ENCODE assay signal across 15 cellular contexts in genomic region chr2:28451793-28452533, GRCh38. TPM values are rescaled to one million over a fixed set of nuclear protein-coding genes. Genes with fewer than 3 reads are reported as not detected.
DNase-seq lines count a peak whose midpoint lies in the region; ATAC-seq, FAIRE-seq and TF ChIP-seq lines count a peak whose summit lies in the region.
"Had no signal": no experiment of that assay in that cellular context is flagged by ENCODE, and none has a peak within 500 bp of the region (broad histone marks: within the 10 kb centered on the region; RNA-seq: fewer than 3 reads in every experiment).

No MANE protein-coding gene starts in this region.

- H3K9me3 Mint-ChIP-seq in activated T-cell treated with anti-CD3 and anti-CD28 coated beads, Interleukin-2, amount 50 U/mL, for 24 hours: no peaks in the 10 kb centered on the region
- H3K9me3 Mint-ChIP-seq in GM23338: no peaks in the 10 kb centered on the region
- H3K9me3 Mint-ChIP-seq in activated naive CD8-positive, alpha-beta T cell treated with anti-CD3 and anti-CD28 coated beads, Interleukin-2, amount 50 U/mL, for 24 hours: no peaks in the 10 kb centered on the region
- H3K9me3 Mint-ChIP-seq in T-cell: no peaks in the 10 kb centered on the region
- H3K9me3 Mint-ChIP-seq: type B pancreatic cell had no signal

- H2BK5ac ChIP-seq in neuronal stem cell (ENCODE audit: low read length): no peak overlapping the region

- peaks cover 56% of the 10 kb centered on the region for H3K4me1 Mint-ChIP-seq in activated T-cell treated with anti-CD3 and anti-CD28 coated beads, Interleukin-2, amount 50 U/mL, for 24 hours (ENCODE audit: low read depth)
- H3K4me1 Mint-ChIP-seq in GM23338: peaks cover 5% of the 10 kb centered on the region; the same call in 2 of the 3 replicates
- H3K4me1 Mint-ChIP-seq in activated naive CD8-positive, alpha-beta T cell treated with anti-CD3 and anti-CD28 coated beads, Interleukin-2, amount 50 U/mL, for 24 hours: peaks cover 49% of the 10 kb centered on the region
- peaks cover 0 to 24% (median 17%) of the 10 kb centered on the region in 3 donors for H3K4me1 Mint-ChIP-seq in T-cell
- H3K4me1 Mint-ChIP-seq: B cell had no signal

- H3K4me2 ChIP-seq in GM23338 (no peak overlapping the region), neuronal stem cell (ENCODE audit: insufficient read depth, low read length, poor library complexity, severe bottlenecking) (no peak overlapping the region)

- no peaks in the 10 kb centered on the region for H3K27me3 Mint-ChIP-seq in activated T-cell treated with anti-CD3 and anti-CD28 coated beads, Interleukin-2, amount 50 U/mL, for 24 hours
- H3K27me3 Mint-ChIP-seq in GM23338 (ENCODE audit: insufficient read depth, low read depth, poor library complexity) (peaks cover 5% of the 10 kb centered on the region), T-cell (no peaks in the 10 kb centered on the region)
- no peaks in the 10 kb centered on the region for H3K27me3 Mint-ChIP-seq in activated naive CD8-positive, alpha-beta T cell treated with anti-CD3 and anti-CD28 coated beads, Interleukin-2, amount 50 U/mL, for 24 hours
- H3K27me3 Mint-ChIP-seq: naive thymus-derived CD8-positive, alpha-beta T cell; type B pancreatic cell had no signal

- H3K36me3 ChIP-seq in GM23338 (ENCODE audit: insufficient read depth) (no peaks in the 10 kb centered on the region), neuronal stem cell (replicated peaks in 1 of 2; ENCODE audit: control insufficient read depth in 2 of 2, insufficient read depth in 2 of 2, low read length in 2 of 2) (no peaks in the 10 kb centered on the region), small intestine (ENCODE audit: control insufficient read depth in 2 of 2, insufficient read depth in 2 of 2, low read length in 2 of 2) (no peaks in the 10 kb centered on the region)

- peak overlapping the region; percentile 51 for H3K18ac ChIP-seq in neuronal stem cell (ENCODE audit: low read length)

- H3K9ac ChIP-seq in neuronal stem cell (ENCODE audit: low read depth, low read length, poor library complexity): no peak overlapping the region

- H3K79me1 ChIP-seq in neuronal stem cell (ENCODE audit: low read depth, low read length): no peaks in the 10 kb centered on the region

- DNase-seq in activated T-cell treated with anti-CD3 and anti-CD28 coated beads, Interleukin-2, amount 50 U/mL, for 24 hours: no peak
- no peak for DNase-seq in activated T-cell treated with anti-CD3 and anti-CD28 coated beads, Interleukin-2, amount 50 U/mL, for 1 hour
- DNase-seq in GM23338 (ENCODE audit: low spot score): no peak
- no peak for DNase-seq in activated naive CD8-positive, alpha-beta T cell treated with anti-CD3 and anti-CD28 coated beads, Interleukin-2, amount 50 U/mL, for 24 hours
- DNase-seq in neuronal stem cell (ENCODE audit: low spot score): no peak
- DNase-seq in T-cell: no peak
- DNase-seq in small intestine: no peak
- DNase-seq: SIG-M5 had no signal

- no peaks in the 10 kb centered on the region for H3K4me1 ChIP-seq in GM23338 (ENCODE audit: insufficient read depth)
- H3K4me1 ChIP-seq in neuronal stem cell (ENCODE audit: control insufficient read depth in 2 of 2, insufficient read depth in 1 of 2, low read depth in 1 of 2, low read length in 2 of 2): peaks cover 0 to 2% of the 10 kb centered on the region in 2 donors
- peaks cover 0 to 5% of the 10 kb centered on the region in 2 donors for H3K4me1 ChIP-seq in small intestine (ENCODE audit: control insufficient read depth in 2 of 2, insufficient read depth in 1 of 2, low read depth in 1 of 2, low read length in 1 of 2)

- no peak for FAIRE-seq in small intestine (lab: Jason Lieb, UNC)
- FAIRE-seq: bronchial epithelial cell, colon, islet of Langerhans had no signal

- H3K4me3 Mint-ChIP-seq in activated T-cell treated with anti-CD3 and anti-CD28 coated beads, Interleukin-2, amount 50 U/mL, for 24 hours: no peak overlapping the region
- no peak overlapping the region for H3K4me3 Mint-ChIP-seq in GM23338
- no peak overlapping the region for H3K4me3 Mint-ChIP-seq in activated naive CD8-positive, alpha-beta T cell treated with anti-CD3 and anti-CD28 coated beads, Interleukin-2, amount 50 U/mL, for 24 hours
- H3K4me3 Mint-ChIP-seq in T-cell: no peak overlapping the region
- H3K4me3 Mint-ChIP-seq: B cell; naive thymus-derived CD8-positive, alpha-beta T cell; type B pancreatic cell had no signal

- no peaks in the 10 kb centered on the region for H3K27me3 ChIP-seq in GM23338 (ENCODE audit: insufficient read depth)
- peaks cover 0 to 11% (median 0%) of the 10 kb centered on the region in 3 experiments for H3K27me3 ChIP-seq in neuronal stem cell (ENCODE audit: control insufficient read depth in 3 of 3, insufficient read depth in 3 of 3, low read depth in 1 of 3, low read length in 3 of 3)
- H3K27me3 ChIP-seq in small intestine (ENCODE audit: control insufficient read depth in 2 of 2, insufficient read depth in 2 of 2, low read length in 2 of 2): no peaks in the 10 kb centered on the region

- no CpG with 5 or more reads among the region's 19 CpGs for WGBS in neuronal stem cell (ENCODE audit: extremely low coverage in 2 of 2, insufficient read length in 2 of 2, insufficient replicate concordance in 1 of 2), 2 donors
- 84 to 90% (median 90%) methylated on average over 18 to 19 of the region's 19 CpGs for WGBS in small intestine, 3 donors

- H4K8ac ChIP-seq in neuronal stem cell (ENCODE audit: low read depth, low read length): peak overlapping the region; percentile 29

- no peak overlapping the region for H3K4me3 ChIP-seq in GM23338
- H3K4me3 ChIP-seq in neuronal stem cell (ENCODE audit: low read length in 2 of 2): no peak overlapping the region
- H3K4me3 ChIP-seq in small intestine (ENCODE audit: low read depth in 1 of 2, low read length in 2 of 2): no peak overlapping the region

- H3K27ac ChIP-seq in GM23338 (ENCODE audit: low read depth) (no peak overlapping the region), neuronal stem cell (replicated peaks; ENCODE audit: low read length) (no peak overlapping the region), small intestine (ENCODE audit: low read depth in 1 of 2, low read length in 1 of 2) (no peak overlapping the region)

- H3K36me3 Mint-ChIP-seq in activated T-cell treated with anti-CD3 and anti-CD28 coated beads, Interleukin-2, amount 50 U/mL, for 24 hours (ENCODE audit: low read depth): no peaks in the 10 kb centered on the region
- H3K36me3 Mint-ChIP-seq in GM23338 (ENCODE audit: low read depth) (no peaks in the 10 kb centered on the region), T-cell (no peaks in the 10 kb centered on the region)
- H3K36me3 Mint-ChIP-seq in activated naive CD8-positive, alpha-beta T cell treated with anti-CD3 and anti-CD28 coated beads, Interleukin-2, amount 50 U/mL, for 24 hours (ENCODE audit: low read depth): no peaks in the 10 kb centered on the region
- H3K36me3 Mint-ChIP-seq: naive thymus-derived CD8-positive, alpha-beta T cell; type B pancreatic cell had no signal

- peak overlapping the region; percentile 17 for H3K23ac ChIP-seq in neuronal stem cell (ENCODE audit: low read depth, low read length, poor library complexity)

- H4K91ac ChIP-seq in neuronal stem cell (ENCODE audit: low read depth, low read length, poor library complexity): no peak overlapping the region

- H3K9me3 ChIP-seq in neuronal stem cell (replicated peaks in 1 of 2; ENCODE audit: control insufficient read depth in 2 of 2, insufficient read depth in 1 of 2, low read depth in 1 of 2, low read length in 2 of 2): no peaks in the 10 kb centered on the region
- H3K9me3 ChIP-seq in small intestine (ENCODE audit: control insufficient read depth, low read depth): no peaks in the 10 kb centered on the region

- no peak overlapping the region for H2BK12ac ChIP-seq in neuronal stem cell (ENCODE audit: low read length)

- no peaks in the 10 kb centered on the region for H3K9me2 ChIP-seq in GM23338 (ENCODE audit: insufficient read depth)

- no peaks in the 10 kb centered on the region for H4K20me1 ChIP-seq in GM23338 (replicated peaks; ENCODE audit: insufficient read depth)

- H2BK120ac ChIP-seq in neuronal stem cell (ENCODE audit: low read depth, low read length): no peak overlapping the region

- no peak overlapping the region for H3K14ac ChIP-seq in neuronal stem cell (ENCODE audit: low read length)

- POLR2A ChIA-PET in T-cell (lab: Charles Lee): no interaction called here

- no peaks in the 10 kb centered on the region for H3F3A ChIP-seq in GM23338 (replicated peaks; ENCODE audit: low read depth)

- peak overlapping the region; percentile 76; the same call in 1 of the 2 replicates for H2AFZ ChIP-seq in GM23338
- peak overlapping the region; percentile 56 for H2AFZ ChIP-seq in neuronal stem cell (ENCODE audit: low read length)

- H2AK5ac ChIP-seq in neuronal stem cell (ENCODE audit: low read depth, low read length): peak overlapping the region; percentile 30

- TF ChIP-seq CTCF in GM23338 (conservative IDR thresholded peaks at IDR 0.05; ENCODE audit: low read depth in 2 of 2): no peak

- H3K79me2 ChIP-seq in GM23338 (replicated peaks; ENCODE audit: insufficient read depth): no peaks in the 10 kb centered on the region

- H2BK15ac ChIP-seq in neuronal stem cell (ENCODE audit: low read length): no peak overlapping the region

- CTCF ChIA-PET in T-cell (lab: Charles Lee): interaction anchor here (0.5 to 2.1 kb wide), 6 partner anchors 39 to 748 kb away, joined by 3 to 8 read pairs (median 3); no protein-coding TSS in a partner anchor

- no peak overlapping the region for H3K4ac ChIP-seq in neuronal stem cell (ENCODE audit: low read length)

- ATAC-seq in GM23338 (no peak; the same call in 2 of the 3 replicates), T-cell (replicated peaks in 1 of 4) (no peak), HG02970 (IDR thresholded peaks at IDR 0.05; ENCODE audit: low FRiP score, unreplicated experiment) (no peak)
- peak; percentile 0 for ATAC-seq in activated naive CD8-positive, alpha-beta T cell treated with anti-CD3 and anti-CD28 coated beads, Interleukin-2, amount 50 U/mL, for 24 hours

- peak overlapping the region; percentile 96 for H3K27ac Mint-ChIP-seq in activated T-cell treated with anti-CD3 and anti-CD28 coated beads, Interleukin-2, amount 50 U/mL, for 24 hours
- H3K27ac Mint-ChIP-seq in GM23338: no peak overlapping the region
- H3K27ac Mint-ChIP-seq in activated naive CD8-positive, alpha-beta T cell treated with anti-CD3 and anti-CD28 coated beads, Interleukin-2, amount 50 U/mL, for 24 hours: no peak overlapping the region
- no peak overlapping the region for H3K27ac Mint-ChIP-seq in T-cell
- H3K27ac Mint-ChIP-seq: B cell, type B pancreatic cell had no signal

RNA-seq across cellular contexts. Expression of gene PLB1, which starts 43.9 kb away (rescaled TPM):
- total RNA-seq in GM23338 (2014; rRNA removed; shearing (Covaris generic)): 0.21 TPM in 1 of 2 replicates, not detected in the other
- 0.06 TPM in 1 of 2 replicates, not detected in the other for polyA plus RNA-seq in GM23338 (2016; fragmentation: Nextera tagmentation; extraction: Ambion mirVana)
- polyA plus RNA-seq in neuronal stem cell (2013, experiment 1 of 2): 0.08 TPM
- 0.07 TPM for polyA plus RNA-seq in neuronal stem cell (2013, experiment 2 of 2)
- 1 to 10 TPM in 2 of 5 donors, under 1 TPM in 3; 0.07 to 2.5 (median 0.58) TPM for total RNA-seq in T-cell
- polyA plus RNA-seq in small intestine: 1 to 10 TPM in 1 of 3 donors, under 1 TPM in 2; 0.45 to 1.3 (median 0.81) TPM

RNA-seq across cellular contexts. Expression of gene FOSL2, which starts 59.3 kb away (rescaled TPM):
- total RNA-seq in GM23338 (2014; rRNA removed; shearing (Covaris generic)): 2.3 and 4.3 TPM in 2 replicates
- polyA plus RNA-seq in GM23338 (2016; fragmentation: Nextera tagmentation; extraction: Ambion mirVana) (0.60 and 0.61 TPM in 2 replicates), small intestine (10 to 100 TPM; 29.2 to 41.4 (median 40.0) TPM)
- 6.6 TPM for polyA plus RNA-seq in neuronal stem cell (2013, experiment 1 of 2)
- polyA plus RNA-seq in neuronal stem cell (2013, experiment 2 of 2): 6.6 TPM
- 100 to 1,000 TPM in 1 of 5 donors, 10 to 100 TPM in 3, 1 to 10 TPM in 1; 9.7 to 144 (median 18.5) TPM for total RNA-seq in T-cell
